In the genomic region with DNA sequence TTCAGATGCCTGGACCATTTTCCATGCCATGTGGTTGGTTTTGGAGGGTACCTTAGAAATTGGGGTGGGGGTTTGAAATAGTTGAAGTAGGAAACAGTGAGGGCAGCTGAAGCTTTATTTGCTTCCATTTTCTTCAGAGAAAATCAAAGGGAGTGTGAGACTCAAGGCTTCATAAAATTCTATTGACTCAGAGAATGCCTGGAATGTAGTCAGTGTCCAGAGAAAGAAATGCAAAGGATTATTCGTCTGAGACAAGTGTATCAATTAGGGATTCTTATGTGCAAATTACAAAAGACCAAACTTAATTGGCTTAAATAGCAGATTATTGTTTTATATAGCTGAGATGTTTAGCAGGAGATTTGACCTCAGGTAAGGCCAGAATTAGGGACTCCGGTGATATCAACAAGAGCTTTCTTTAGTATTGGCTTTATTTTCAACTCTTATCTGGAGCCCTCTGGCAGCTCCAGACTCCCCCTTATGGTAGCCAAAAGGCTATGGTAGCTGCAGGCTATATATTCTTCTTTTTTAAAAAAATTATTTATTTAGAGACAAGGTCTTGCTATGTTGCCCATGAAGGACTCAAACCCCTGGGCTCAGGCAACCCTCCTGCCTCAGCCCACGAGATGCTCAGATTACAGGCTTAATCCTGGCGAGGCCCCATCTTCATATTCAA, we compare ENCODE assay signal across 15 cellular contexts. TPM values are rescaled to one million over a fixed set of nuclear protein-coding genes. Genes with fewer than 3 reads are reported as not detected.
DNase-seq lines count a peak whose midpoint lies in the region; ATAC-seq and TF ChIP-seq lines count a peak whose summit lies in the region.
"Had no signal": no experiment of that assay in that cellular context is flagged by ENCODE, and none has a peak within 500 bp of the region (broad histone marks: within the 10 kb centered on the region; RNA-seq: fewer than 3 reads in every experiment).

No MANE protein-coding gene starts in this region.

- H3K27ac Mint-ChIP-seq in Caco-2 (ENCODE audit: unreplicated experiment) = peak overlapping the region; percentile 71
- H3K27ac Mint-ChIP-seq in memory B cell = no peak overlapping the region
- H3K27ac Mint-ChIP-seq: immature natural killer cell had no signal

- H3K36me3 ChIP-seq in Caco-2 (ENCODE audit: control insufficient read depth, insufficient read depth, low read length) (no peaks in the 10 kb centered on the region), adipocyte (ENCODE audit: control insufficient read depth, insufficient read depth, low read length, severe bottlenecking) (no peaks in the 10 kb centered on the region)

- ATAC-seq in memory B cell (ENCODE audit: low read depth) (peak; percentile 34), left lobe of liver (no peak), GM19463 (IDR thresholded peaks at IDR 0.05; ENCODE audit: unreplicated experiment) (no peak), HG03175 (IDR thresholded peaks at IDR 0.05; ENCODE audit: unreplicated experiment) (no peak), GM18511 (IDR thresholded peaks at IDR 0.05; ENCODE audit: unreplicated experiment) (no peak)
- ATAC-seq: right cardiac atrium had no signal

- POLR2A ChIA-PET in Caco-2 (lab: Charles Lee) = interaction anchor here (0.6 kb wide), 1 partner anchor 217 kb away, joined by 4 read pairs; no protein-coding TSS in a partner anchor

- peaks cover 25% of the 10 kb centered on the region for H3K4me1 ChIP-seq in Caco-2
- peaks cover 10% of the 10 kb centered on the region for H3K4me1 ChIP-seq in adipocyte (ENCODE audit: control insufficient read depth, insufficient read depth, low read length)

- no peaks in the 10 kb centered on the region for H3K9me3 Mint-ChIP-seq in Caco-2 (ENCODE audit: unreplicated experiment)
- no peaks in the 10 kb centered on the region for H3K9me3 Mint-ChIP-seq in memory B cell
- H3K9me3 Mint-ChIP-seq: immature natural killer cell had no signal

- CTCF ChIA-PET in Caco-2 (lab: Charles Lee) = interaction anchor here (0.6 to 3.8 kb wide), 4 partner anchors 15 to 69 kb away, joined by 3 to 43 read pairs (median 5); no protein-coding TSS in a partner anchor

- H3K9ac ChIP-seq in adipocyte (ENCODE audit: low read length) = no peak overlapping the region

- H3K4me3 ChIP-seq in Caco-2 (ENCODE audit: low read depth, low read length) = no peak overlapping the region
- H3K4me3 ChIP-seq in adipocyte (ENCODE audit: low read length) = no peak overlapping the region

- peak in 1 of 2 experiments; percentile 14 for TF ChIP-seq CTCF in Caco-2 (IDR thresholded peaks at IDR 0.05; ENCODE audit: insufficient read depth in 1 of 2, low read depth in 1 of 2, low read length in 1 of 2, severe bottlenecking in 1 of 2, unreplicated experiment in 1 of 2)

- H3K27me3 Mint-ChIP-seq in Caco-2 (ENCODE audit: insufficient read depth, unreplicated experiment) (no peaks in the 10 kb centered on the region), memory B cell (no peaks in the 10 kb centered on the region)

- H3K9me3 ChIP-seq in Caco-2 (no peaks in the 10 kb centered on the region), adipocyte (ENCODE audit: control insufficient read depth, low read length) (no peaks in the 10 kb centered on the region)

- H3K36me3 Mint-ChIP-seq in Caco-2 (ENCODE audit: insufficient read depth, unreplicated experiment) = no peaks in the 10 kb centered on the region
- no peaks in the 10 kb centered on the region for H3K36me3 Mint-ChIP-seq in memory B cell
- H3K36me3 Mint-ChIP-seq: immature natural killer cell had no signal

- intact Hi-C loops in Caco-2 (cut with micrococcal nuclease; ENCODE audit: unreplicated experiment) = loop anchor here (1.0 to 10.0 kb wide), 2 partner anchors 21 to 444 kb away; no protein-coding TSS in a partner anchor

- H3K4me3 Mint-ChIP-seq in Caco-2 (ENCODE audit: unreplicated experiment) = peak overlapping the region; percentile 27
- no peak overlapping the region for H3K4me3 Mint-ChIP-seq in memory B cell
- H3K4me3 Mint-ChIP-seq: immature natural killer cell had no signal

- H3K27me3 ChIP-seq in Caco-2 (replicated peaks; ENCODE audit: control insufficient read depth, insufficient read depth, low read length) (no peaks in the 10 kb centered on the region), adipocyte (replicated peaks; ENCODE audit: control insufficient read depth, insufficient read depth, low read length) (peaks cover 3% of the 10 kb centered on the region)

- DNase-seq in Caco-2 = no peak
- peak; percentile 30 for DNase-seq in HCEC 1CT
- DNase-seq in adipocyte (ENCODE audit: low read depth) = peak; percentile 30
- no peak for DNase-seq in memory B cell (ENCODE audit: low spot score in 2 of 2)
- DNase-seq in left lobe of liver (ENCODE audit: low spot score) = no peak
- DNase-seq: activated CD4-positive, alpha-beta T cell treated with anti-CD3 and anti-CD28 coated beads for 4 hours; cerebellar nuclear complex; H7; immature natural killer cell; NCI-H187 treated with DMSO at 0.1 percent for 48 hours; NK-92 treated with Interleukin-12 subunit alpha and Interleukin-12 subunit beta, amount 100 ng/mL, for 24 hours; right cardiac atrium had no signal

- H3K4me1 Mint-ChIP-seq in Caco-2 (ENCODE audit: low read depth, unreplicated experiment) (peaks cover 21% of the 10 kb centered on the region), memory B cell (peaks cover 5% of the 10 kb centered on the region)

- BruUV-seq in Caco-2 (replicated peaks; lab: Mats Ljungman, UMichigan) = no TSS peak

RNA-seq across cellular contexts. Expression of a gene that starts 38.9 kb away (rescaled TPM):
- 148 and 157 TPM in 2 replicates for total RNA-seq in Caco-2 (2022)
- total RNA-seq in left lobe of liver = 0.83 TPM

RNA-seq across cellular contexts. Expression of a gene that starts 41.6 kb away (rescaled TPM):
- total RNA-seq in Caco-2 (2022) (53.1 and 55.0 TPM in 2 replicates), left lobe of liver (20.1 TPM)

Comparison
In these comparisons a context has a peak if more than half of its experiments do, and no peak if none do; other contexts are left out.
1. DNase-seq: peak in HCEC 1CT (single experiment) and adipocyte (single experiment); none in Caco-2 (0 of 2), memory B cell (0 of 2) and left lobe of liver (single experiment).
2. RNA of a gene that starts 38.9 kb away (total RNA-seq): 148 to 157 TPM in Caco-2; 0.83 TPM in left lobe of liver (single experiment); every median in the first group is over 10 times any median in the second.